ENCODE assay signal across 26 cellular contexts in genomic region chr2:37337636-37338280, GRCh38. TPM values are rescaled to one million over a fixed set of nuclear protein-coding genes. Genes with fewer than 3 reads are reported as not detected.
DNase-seq lines count a peak whose midpoint lies in the region; TF ChIP-seq lines count a peak whose summit lies in the region.
"Had no signal": no experiment of that assay in that cellular context is flagged by ENCODE, and none has a peak within 500 bp of the region (broad histone marks: within the 10 kb centered on the region; RNA-seq: fewer than 3 reads in every experiment).

No MANE protein-coding gene starts in this region.

- H3K9ac ChIP-seq in KMS-11 = peak overlapping the region; percentile 90

- H3K4me3 ChIP-seq in KMS-11 (IDR thresholded peaks at IDR 0.05; ENCODE audit: insufficient read depth, low read depth, low read length) (peak overlapping the region; percentile 31), OCI-LY7 (ENCODE audit: low read depth, low read length, poor library complexity, severe bottlenecking) (peak overlapping the region; percentile 49)
- H3K4me3 ChIP-seq: heart right ventricle, skin epidermis, upper lobe of right lung had no signal

- H3K9me2 ChIP-seq in OCI-LY7 (ENCODE audit: insufficient read depth, low read length) = no peaks in the 10 kb centered on the region

- intact Hi-C loops in OCI-LY7 (cut with micrococcal nuclease; ENCODE audit: unreplicated experiment) = loop anchor here (1.0 to 5.0 kb wide), 6 partner anchors 15 to 320 kb away; no protein-coding TSS in a partner anchor

- H3K27ac ChIP-seq in KMS-11 (peak overlapping the region; percentile 92), OCI-LY7 (ENCODE audit: low read depth, low read length, poor library complexity, severe bottlenecking) (peak overlapping the region; percentile 74)
- H3K27ac ChIP-seq: heart right ventricle, skin epidermis, upper lobe of right lung had no signal

- H3K4me1 Mint-ChIP-seq in mesothelial cell of epicardium = peaks cover 40% of the 10 kb centered on the region
- H3K4me1 Mint-ChIP-seq: activated CD4-positive, alpha-beta memory T cell treated with anti-CD3 and anti-CD28 coated beads, Interleukin-2, amount 10 ng/mL, durations not matched to agents 7 days and 5 days; activated T-helper 17 cell treated with anti-CD3 and anti-CD28 coated beads, Interleukin-2, amount 50 U/mL, for 72 hours; naive thymus-derived CD8-positive, alpha-beta T cell had no signal

- no peaks in the 10 kb centered on the region for H3K9me3 Mint-ChIP-seq in mesothelial cell of epicardium
- H3K9me3 Mint-ChIP-seq: activated CD4-positive, alpha-beta memory T cell treated with anti-CD3 and anti-CD28 coated beads, Interleukin-2, amount 10 ng/mL, durations not matched to agents 7 days and 5 days; activated T-helper 17 cell treated with anti-CD3 and anti-CD28 coated beads, Interleukin-2, amount 50 U/mL, for 72 hours; CD14-positive monocyte; stimulated activated naive B cell treated with anti-CD40 and anti-IgM and Interleukin-4, amounts not matched to agents 10 μg/mL and 1 μg/mL and 100 μg/mL, for 72 hours had no signal

- H3K27ac Mint-ChIP-seq in mesothelial cell of epicardium = peak overlapping the region; percentile 71
- H3K27ac Mint-ChIP-seq: activated CD4-positive, alpha-beta memory T cell treated with anti-CD3 and anti-CD28 coated beads, Interleukin-2, amount 10 ng/mL, durations not matched to agents 7 days and 5 days; activated naive CD4-positive, alpha-beta T cell treated with anti-CD3 and anti-CD28 coated beads, Interleukin-2, amount 50 U/mL, for 24 hours; activated T-helper 17 cell treated with anti-CD3 and anti-CD28 coated beads, Interleukin-2, amount 50 U/mL, for 72 hours; naive thymus-derived CD8-positive, alpha-beta T cell; stimulated activated naive B cell treated with anti-CD40 and anti-IgM and Interleukin-4, amounts not matched to agents 10 μg/mL and 1 μg/mL and 100 μg/mL, for 72 hours had no signal

- peak overlapping the region; percentile 97 for H3K4me2 ChIP-seq in KMS-11
- peak overlapping the region; percentile 81 for H3K4me2 ChIP-seq in OCI-LY7 (ENCODE audit: low read length)

- H3K4me3 Mint-ChIP-seq in mesothelial cell of epicardium = no peak overlapping the region
- H3K4me3 Mint-ChIP-seq: activated CD4-positive, alpha-beta memory T cell treated with anti-CD3 and anti-CD28 coated beads, Interleukin-2, amount 10 ng/mL, durations not matched to agents 7 days and 5 days; activated naive CD4-positive, alpha-beta T cell treated with anti-CD3 and anti-CD28 coated beads, Interleukin-2, amount 50 U/mL, for 24 hours; activated T-helper 17 cell treated with anti-CD3 and anti-CD28 coated beads, Interleukin-2, amount 50 U/mL, for 72 hours; CD14-positive monocyte; naive thymus-derived CD8-positive, alpha-beta T cell; stimulated activated naive B cell treated with anti-CD40 and anti-IgM and Interleukin-4, amounts not matched to agents 10 μg/mL and 1 μg/mL and 100 μg/mL, for 72 hours had no signal

- peaks cover 95% of the 10 kb centered on the region for H3K79me2 ChIP-seq in KMS-11 (ENCODE audit: insufficient read depth, low read depth)
- H3K79me2 ChIP-seq in OCI-LY7 (ENCODE audit: insufficient read depth, low read depth, low read length) = peaks cover 16% of the 10 kb centered on the region; the same call in 1 of the 2 replicates

- POLR2A ChIA-PET in OCI-LY7 (lab: Charles Lee) = interaction anchor here (0.8 to 9.8 kb wide), 8 partner anchors 13 to 315 kb away, joined by 3 to 365 read pairs (median 47); partner anchors contain the start of gene PRKD3

- H3K36me3 Mint-ChIP-seq in mesothelial cell of epicardium = no peaks in the 10 kb centered on the region
- H3K36me3 Mint-ChIP-seq: activated naive CD4-positive, alpha-beta T cell treated with anti-CD3 and anti-CD28 coated beads, Interleukin-2, amount 50 U/mL, for 24 hours; CD14-positive monocyte; naive thymus-derived CD8-positive, alpha-beta T cell had no signal

- no peak overlapping the region for H2AFZ ChIP-seq in KMS-11 (ENCODE audit: low read depth)
- H2AFZ ChIP-seq in OCI-LY7 (ENCODE audit: low read length) = peak overlapping the region; percentile 70

- TF ChIP-seq CTCF in KMS-11 (conservative IDR thresholded peaks at IDR 0.05; ENCODE audit: low read depth, low read length) (no peak), OCI-LY7 (conservative IDR thresholded peaks at IDR 0.05; ENCODE audit: low read length) (no peak), mesothelial cell of epicardium (IDR thresholded peaks at IDR 0.05; ENCODE audit: unreplicated experiment) (no peak), GM20000 (IDR thresholded peaks at IDR 0.05; ENCODE audit: extremely low read depth, missing control alignments) (no peak)

- H4K20me1 ChIP-seq in KMS-11 (ENCODE audit: insufficient read depth) = no peaks in the 10 kb centered on the region
- H4K20me1 ChIP-seq in OCI-LY7 (ENCODE audit: insufficient read depth, low read length) = no peaks in the 10 kb centered on the region

- no peaks in the 10 kb centered on the region for H3K27me3 ChIP-seq in KMS-11 (ENCODE audit: insufficient read depth, low read depth)
- H3K27me3 ChIP-seq: heart right ventricle, upper lobe of right lung had no signal

- no peaks in the 10 kb centered on the region for H3K36me3 ChIP-seq in KMS-11 (ENCODE audit: insufficient read depth)
- H3K36me3 ChIP-seq in OCI-LY7 (ENCODE audit: insufficient read depth, low read length) = no peaks in the 10 kb centered on the region
- H3K36me3 ChIP-seq: heart right ventricle, upper lobe of right lung had no signal

- CTCF ChIA-PET in OCI-LY7 (lab: Charles Lee; ENCODE audit: unreplicated experiment) = interaction anchor here (0.7 to 1.6 kb wide), 2 partner anchors 17 to 38 kb away, joined by 3 to 4 read pairs; no protein-coding TSS in a partner anchor

- H3K27me3 Mint-ChIP-seq in mesothelial cell of epicardium (ENCODE audit: low read depth) = no peaks in the 10 kb centered on the region
- H3K27me3 Mint-ChIP-seq: activated naive CD4-positive, alpha-beta T cell treated with anti-CD3 and anti-CD28 coated beads, Interleukin-2, amount 50 U/mL, for 24 hours had no signal

- BruUV-seq in OCI-LY7 (replicated peaks; lab: Mats Ljungman, UMichigan) = TSS peak; percentile 80

- H3K4me1 ChIP-seq in KMS-11 (ENCODE audit: low read depth, poor library complexity, severe bottlenecking) = peaks cover 54% of the 10 kb centered on the region
- H3K4me1 ChIP-seq in OCI-LY7 (ENCODE audit: insufficient read depth, low read length, poor library complexity, severe bottlenecking) = peaks cover 76% of the 10 kb centered on the region
- H3K4me1 ChIP-seq: Caco-2, upper lobe of right lung had no signal

- no peaks in the 10 kb centered on the region for H3K9me3 ChIP-seq in OCI-LY7 (ENCODE audit: low read length)
- H3K9me3 ChIP-seq: Caco-2, heart right ventricle, upper lobe of right lung had no signal

- DNase-seq in NCI-H1105 treated with DMSO at 0.1 percent for 48 hours (lab: John Stamatoyannopoulos, UW) (peak; percentile 22), NCI-H1105 (lab: John Stamatoyannopoulos, UW) (no peak), OCI-LY7 (ENCODE audit: low spot score) (peak; percentile 35), mesothelial cell of epicardium (ENCODE audit: low spot score in 2 of 2, unreplicated experiment in 2 of 2) (no peak), GM20000 (ENCODE audit: low spot score) (no peak), DMS79 treated with DMSO at 0.1 percent for 48 hours (lab: John Stamatoyannopoulos, UW) (no peak), activated gamma-delta T cell (lab: John Stamatoyannopoulos, UW) (no peak)
- DNase-seq: 8988T; activated CD4-positive, alpha-beta memory T cell treated with anti-CD3 and anti-CD28 coated beads, Interleukin-2, amount 10 ng/mL, durations not matched to agents 7 days and 5 days; activated CD4-positive, alpha-beta T cell treated with anti-CD3 and anti-CD28 coated beads for 1 hour; activated CD8-positive, alpha-beta memory T cell treated with anti-CD3 and anti-CD28 coated beads, Interleukin-2, amount 50 U/mL, for 48 hours; amniotic stem cell; Caco-2; GF-D8; heart right ventricle; naive thymus-derived CD8-positive, alpha-beta T cell; NCI-H1417 treated with DMSO at 0.1 percent for 48 hours; NCI-H2081; stimulated activated naive B cell treated with anti-CD40 and anti-IgM and Interleukin-4, amounts not matched to agents 10 μg/mL and 1 μg/mL and 100 μg/mL, for 72 hours; SW 1271; upper lobe of right lung had no signal

RNA-seq across cellular contexts. Expression of gene QPCT, which starts 6.7 kb away (rescaled TPM):
- total RNA-seq in OCI-LY7 (2014; rRNA removed; shearing (Covaris generic)) = 3.5 and 8.2 TPM in 2 replicates
- total RNA-seq in OCI-LY7 (2022) (42.9 and 52.6 TPM in 2 replicates), mesothelial cell of epicardium (0.16 to 0.45 TPM (median 0.36 TPM) in 3 replicates)
- total RNA-seq: activated CD4-positive, alpha-beta memory T cell treated with anti-CD3 and anti-CD28 coated beads, Interleukin-2, amount 10 ng/mL, durations not matched to agents 7 days and 5 days had no signal

RNA-seq across cellular contexts. Expression of gene PRKD3, which starts 13.1 kb away (rescaled TPM):
- 63.2 and 74.3 TPM in 2 replicates for total RNA-seq in OCI-LY7 (2014; rRNA removed; shearing (Covaris generic))
- total RNA-seq in OCI-LY7 (2022) = 174 and 185 TPM in 2 replicates
- total RNA-seq in mesothelial cell of epicardium = 65.5 to 67.3 TPM (median 66.9 TPM) in 3 replicates

Comparison
In these comparisons a context has a peak if more than half of its experiments do, and no peak if none do; other contexts are left out.
1. DNase-seq: peak in NCI-H1105 treated with DMSO at 0.1 percent for 48 hours (single experiment) and OCI-LY7 (single experiment); none in NCI-H1105 (single experiment), mesothelial cell of epicardium (0 of 2), GM20000 (single experiment), DMS79 treated with DMSO at 0.1 percent for 48 hours (single experiment) and activated gamma-delta T cell (single experiment).